1 cellular context compared by ENCODE assay signal in the genomic region with DNA sequence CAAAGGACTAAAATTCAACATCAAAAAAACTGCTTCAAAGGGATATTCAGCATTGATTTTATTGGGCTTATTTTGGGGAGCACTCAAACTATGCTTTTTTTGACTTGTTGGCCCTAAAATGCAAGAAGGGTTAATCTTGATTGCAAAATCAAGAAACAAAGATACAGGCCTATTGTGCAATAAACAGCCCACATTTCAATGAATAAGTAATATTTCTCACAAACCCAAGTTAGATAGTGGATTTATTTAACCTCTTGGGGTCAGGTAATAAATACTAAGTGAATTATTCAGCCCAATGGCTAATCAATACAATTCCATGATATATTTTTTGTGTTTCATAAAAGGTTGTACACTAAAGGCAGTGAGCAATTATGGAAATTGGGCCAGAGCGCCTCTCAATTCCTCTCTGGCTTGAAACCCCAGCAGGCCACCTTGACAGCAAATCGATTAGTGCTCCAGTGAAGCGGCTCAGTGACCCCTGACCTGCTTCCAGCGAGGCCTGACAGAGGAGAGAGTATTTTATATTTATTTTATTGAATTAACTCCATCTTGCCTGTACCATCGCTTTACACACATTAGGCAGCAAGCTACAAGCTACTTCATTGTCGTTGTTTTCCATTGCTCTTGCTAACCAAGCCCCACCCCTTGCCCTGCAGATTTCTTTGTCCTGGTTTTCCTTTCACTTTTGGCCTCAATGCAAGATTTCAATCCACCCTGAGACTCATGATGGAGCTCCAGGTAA.
TF ChIP-seq lines count a peak whose summit lies in the region.

No MANE protein-coding gene starts in this region.

TF ChIP-seq in GM12878, 131 proteins besides CTCF, POLR2A, EP300 and RAD21 (continued from another document):
- TF ChIP-seq ZBTB11 (CRISPR knock-in tag; IDR thresholded peaks at IDR 0.05) (no peak), NRF1 (conservative IDR thresholded peaks at IDR 0.05; ENCODE audit: low read depth, low read length) (no peak), ETV6 (conservative IDR thresholded peaks at IDR 0.05 in 1 of 2, IDR thresholded peaks at IDR 0.05 in 1 of 2; ENCODE audit: borderline replicate concordance in 1 of 2, low read depth in 1 of 2) (no peak), PRDM15 (CRISPR knock-in tag; IDR thresholded peaks at IDR 0.05) (no peak), BCL3 (IDR thresholded peaks at IDR 0.05; ENCODE audit: borderline replicate concordance, insufficient read depth, low read depth, low read length, poor library complexity, severe bottlenecking) (no peak), NFIC (IDR thresholded peaks at IDR 0.05; ENCODE audit: low read depth, low read length) (no peak), CBX3 (IDR thresholded peaks at IDR 0.05; ENCODE audit: borderline replicate concordance, low read depth) (no peak), HDAC2 (IDR thresholded peaks at IDR 0.05) (no peak), IKZF2 (IDR thresholded peaks at IDR 0.05) (no peak), IRF4 (IDR thresholded peaks at IDR 0.05; ENCODE audit: low read depth, low read length) (no peak), CREM (IDR thresholded peaks at IDR 0.05; ENCODE audit: low read depth) (no peak), TAF1 (IDR thresholded peaks at IDR 0.05; ENCODE audit: borderline replicate concordance, low read depth, low read length) (no peak), RUNX3 (IDR thresholded peaks at IDR 0.05; ENCODE audit: low read length) (no peak), TBL1XR1 (IDR thresholded peaks at IDR 0.05; ENCODE audit: low read depth, low read length) (no peak), FOXK2 (IDR thresholded peaks at IDR 0.05) (no peak), SMAD5 (IDR thresholded peaks at IDR 0.05; ENCODE audit: low read depth) (no peak), IRF5 (IDR thresholded peaks at IDR 0.05; ENCODE audit: borderline replicate concordance) (no peak), PML (IDR thresholded peaks at IDR 0.05; ENCODE audit: low read length) (0 out of 2 replicates have a peak, but pooled peaks have one; percentile 30), GATAD2B (conservative IDR thresholded peaks at IDR 0.05; ENCODE audit: low read depth) (no peak), SMC3 (IDR thresholded peaks at IDR 0.05; ENCODE audit: borderline replicate concordance, low read length) (no peak), CHD1 (IDR thresholded peaks at IDR 0.05; ENCODE audit: low read depth, low read length) (no peak), MYB (IDR thresholded peaks at IDR 0.05; ENCODE audit: borderline replicate concordance, low read depth, low read length) (no peak), RCOR1 (conservative IDR thresholded peaks at IDR 0.05; ENCODE audit: low read depth, low read length) (no peak; the same call in 1 of the 2 replicates), YY1 (IDR thresholded peaks at IDR 0.05; ENCODE audit: low read depth, low read length) (0 out of 2 replicates have a peak, but pooled peaks have one; percentile 11), CHD2 (IDR thresholded peaks at IDR 0.05; ENCODE audit: borderline replicate concordance, low read depth, low read length) (no peak)
- TF ChIP-seq, protein P1, sequence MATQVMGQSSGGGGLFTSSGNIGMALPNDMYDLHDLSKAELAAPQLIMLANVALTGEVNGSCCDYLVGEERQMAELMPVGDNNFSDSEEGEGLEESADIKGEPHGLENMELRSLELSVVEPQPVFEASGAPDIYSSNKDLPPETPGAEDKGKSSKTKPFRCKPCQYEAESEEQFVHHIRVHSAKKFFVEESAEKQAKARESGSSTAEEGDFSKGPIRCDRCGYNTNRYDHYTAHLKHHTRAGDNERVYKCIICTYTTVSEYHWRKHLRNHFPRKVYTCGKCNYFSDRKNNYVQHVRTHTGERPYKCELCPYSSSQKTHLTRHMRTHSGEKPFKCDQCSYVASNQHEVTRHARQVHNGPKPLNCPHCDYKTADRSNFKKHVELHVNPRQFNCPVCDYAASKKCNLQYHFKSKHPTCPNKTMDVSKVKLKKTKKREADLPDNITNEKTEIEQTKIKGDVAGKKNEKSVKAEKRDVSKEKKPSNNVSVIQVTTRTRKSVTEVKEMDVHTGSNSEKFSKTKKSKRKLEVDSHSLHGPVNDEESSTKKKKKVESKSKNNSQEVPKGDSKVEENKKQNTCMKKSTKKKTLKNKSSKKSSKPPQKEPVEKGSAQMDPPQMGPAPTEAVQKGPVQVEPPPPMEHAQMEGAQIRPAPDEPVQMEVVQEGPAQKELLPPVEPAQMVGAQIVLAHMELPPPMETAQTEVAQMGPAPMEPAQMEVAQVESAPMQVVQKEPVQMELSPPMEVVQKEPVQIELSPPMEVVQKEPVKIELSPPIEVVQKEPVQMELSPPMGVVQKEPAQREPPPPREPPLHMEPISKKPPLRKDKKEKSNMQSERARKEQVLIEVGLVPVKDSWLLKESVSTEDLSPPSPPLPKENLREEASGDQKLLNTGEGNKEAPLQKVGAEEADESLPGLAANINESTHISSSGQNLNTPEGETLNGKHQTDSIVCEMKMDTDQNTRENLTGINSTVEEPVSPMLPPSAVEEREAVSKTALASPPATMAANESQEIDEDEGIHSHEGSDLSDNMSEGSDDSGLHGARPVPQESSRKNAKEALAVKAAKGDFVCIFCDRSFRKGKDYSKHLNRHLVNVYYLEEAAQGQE (IDR thresholded peaks at IDR 0.05; ENCODE audit: low read depth, low read length), result no peak
- TF ChIP-seq, protein P2, sequence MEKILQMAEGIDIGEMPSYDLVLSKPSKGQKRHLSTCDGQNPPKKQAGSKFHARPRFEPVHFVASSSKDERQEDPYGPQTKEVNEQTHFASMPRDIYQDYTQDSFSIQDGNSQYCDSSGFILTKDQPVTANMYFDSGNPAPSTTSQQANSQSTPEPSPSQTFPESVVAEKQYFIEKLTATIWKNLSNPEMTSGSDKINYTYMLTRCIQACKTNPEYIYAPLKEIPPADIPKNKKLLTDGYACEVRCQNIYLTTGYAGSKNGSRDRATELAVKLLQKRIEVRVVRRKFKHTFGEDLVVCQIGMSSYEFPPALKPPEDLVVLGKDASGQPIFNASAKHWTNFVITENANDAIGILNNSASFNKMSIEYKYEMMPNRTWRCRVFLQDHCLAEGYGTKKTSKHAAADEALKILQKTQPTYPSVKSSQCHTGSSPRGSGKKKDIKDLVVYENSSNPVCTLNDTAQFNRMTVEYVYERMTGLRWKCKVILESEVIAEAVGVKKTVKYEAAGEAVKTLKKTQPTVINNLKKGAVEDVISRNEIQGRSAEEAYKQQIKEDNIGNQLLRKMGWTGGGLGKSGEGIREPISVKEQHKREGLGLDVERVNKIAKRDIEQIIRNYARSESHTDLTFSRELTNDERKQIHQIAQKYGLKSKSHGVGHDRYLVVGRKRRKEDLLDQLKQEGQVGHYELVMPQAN (conservative IDR thresholded peaks at IDR 0.05), result no peak
- TF ChIP-seq, protein P3, sequence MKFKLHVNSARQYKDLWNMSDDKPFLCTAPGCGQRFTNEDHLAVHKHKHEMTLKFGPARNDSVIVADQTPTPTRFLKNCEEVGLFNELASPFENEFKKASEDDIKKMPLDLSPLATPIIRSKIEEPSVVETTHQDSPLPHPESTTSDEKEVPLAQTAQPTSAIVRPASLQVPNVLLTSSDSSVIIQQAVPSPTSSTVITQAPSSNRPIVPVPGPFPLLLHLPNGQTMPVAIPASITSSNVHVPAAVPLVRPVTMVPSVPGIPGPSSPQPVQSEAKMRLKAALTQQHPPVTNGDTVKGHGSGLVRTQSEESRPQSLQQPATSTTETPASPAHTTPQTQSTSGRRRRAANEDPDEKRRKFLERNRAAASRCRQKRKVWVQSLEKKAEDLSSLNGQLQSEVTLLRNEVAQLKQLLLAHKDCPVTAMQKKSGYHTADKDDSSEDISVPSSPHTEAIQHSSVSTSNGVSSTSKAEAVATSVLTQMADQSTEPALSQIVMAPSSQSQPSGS (IDR thresholded peaks at IDR 0.05; ENCODE audit: low read length), result no peak
